In the genomic region with DNA sequence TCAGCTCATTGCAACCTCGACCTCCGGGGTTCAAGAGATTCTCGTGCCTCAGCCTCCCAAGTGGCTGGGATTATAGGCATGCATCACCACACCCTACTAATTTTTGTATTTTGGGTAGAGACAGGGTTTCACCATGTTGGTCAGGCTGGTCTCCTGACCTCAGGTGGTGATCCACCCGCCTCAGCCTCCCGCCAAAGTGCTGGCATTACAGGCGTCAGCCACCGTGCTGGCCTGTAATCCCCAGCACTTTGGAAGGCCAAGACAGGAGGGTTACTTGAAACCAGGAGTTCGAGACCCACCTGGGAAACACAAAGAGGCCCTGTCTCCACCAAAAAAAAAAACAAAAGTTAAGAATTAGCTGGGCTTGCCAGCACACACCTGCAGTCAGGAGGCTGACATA, we compare ENCODE assay signal across 21 cellular contexts.
"Had no signal": no experiment of that assay in that cellular context is flagged by ENCODE, and none has a peak within 500 bp of the region (broad histone marks: within the 10 kb centered on the region; RNA-seq: fewer than 3 reads in every experiment).

No MANE protein-coding gene starts in this region.

- ATAC-seq: activated T-cell treated with anti-CD3 and anti-CD28 coated beads, Interleukin-2, amount 50 U/mL, for 4 hours; activated T-helper 17 cell treated with anti-CD3 and anti-CD28 coated beads, Interleukin-2, amount 50 U/mL, for 72 hours; left lung; lower lobe of right lung; natural killer cell treated with Interleukin-12 subunit alpha and Interleukin-12 subunit beta and Interleukin-15 and Interleukin-18, amount 100 ng/mL, for 72 hours; right cardiac atrium had no signal

- H3K4me3 Mint-ChIP-seq: activated B cell treated with CpG ODN at 0.5 μM for 24 hours; activated T-cell treated with anti-CD3 and anti-CD28 coated beads, Interleukin-2, amount 50 U/mL, for 4 hours; activated T-helper 17 cell treated with anti-CD3 and anti-CD28 coated beads, Interleukin-2, amount 50 U/mL, for 72 hours; natural killer cell treated with Interleukin-12 subunit alpha and Interleukin-12 subunit beta and Interleukin-15 and Interleukin-18, amount 100 ng/mL, for 72 hours had no signal

- H3K27me3 ChIP-seq: breast epithelium, left lung, tibial nerve had no signal

- H3K9me3 ChIP-seq: breast epithelium, left lung, lower lobe of right lung had no signal

- H3K4me3 ChIP-seq: breast epithelium, left lung, lower lobe of right lung, tibial nerve had no signal

- H3K27me3 Mint-ChIP-seq: activated B cell treated with CpG ODN at 0.5 μM for 24 hours; activated T-helper 17 cell treated with anti-CD3 and anti-CD28 coated beads, Interleukin-2, amount 50 U/mL, for 72 hours; natural killer cell treated with Interleukin-12 subunit alpha and Interleukin-12 subunit beta and Interleukin-15 and Interleukin-18, amount 100 ng/mL, for 72 hours had no signal

- H3K9me3 Mint-ChIP-seq: activated B cell treated with CpG ODN at 0.5 μM for 24 hours; activated T-cell treated with anti-CD3 and anti-CD28 coated beads, Interleukin-2, amount 50 U/mL, for 4 hours; activated T-helper 17 cell treated with anti-CD3 and anti-CD28 coated beads, Interleukin-2, amount 50 U/mL, for 72 hours; natural killer cell treated with Interleukin-12 subunit alpha and Interleukin-12 subunit beta and Interleukin-15 and Interleukin-18, amount 100 ng/mL, for 72 hours had no signal

- H3K27ac ChIP-seq: breast epithelium, left lung, lower lobe of right lung, tibial nerve had no signal

- H3K36me3 Mint-ChIP-seq: natural killer cell treated with Interleukin-12 subunit alpha and Interleukin-12 subunit beta and Interleukin-15 and Interleukin-18, amount 100 ng/mL, for 72 hours had no signal

- DNase-seq: activated B cell treated with CpG ODN at 0.5 μM for 24 hours; activated CD4-positive, alpha-beta T cell treated with anti-CD3 and anti-CD28 coated beads, Interleukin-2, amount 50 U/mL, for 4 hours; activated CD8-positive, alpha-beta memory T cell treated with anti-CD3 and anti-CD28 coated beads, Interleukin-2, amount 50 U/mL, for 4 hours; activated gamma-delta T cell treated with Interleukin-2 at 50 U/mL for 16 hours; activated naive CD4-positive, alpha-beta T cell treated with anti-CD3 and anti-CD28 coated beads, Interleukin-2, amount 50 U/mL, for 16 hours; activated T-cell treated with anti-CD3 and anti-CD28 coated beads, Interleukin-2, amount 50 U/mL, for 4 hours; amygdala; central memory CD4-positive, alpha-beta T cell; effector CD8-positive, alpha-beta T cell; kidney glomerular epithelial cell; left lung; lower lobe of right lung; mesenchymal stem cell; right cardiac atrium; stimulated activated CD4-positive, alpha-beta T cell treated with anti-CD3 and anti-CD28 coated beads, Interleukin-2, amount 100 ng/mL, for 48 hours; stimulated activated naive CD4-positive, alpha-beta T cell treated with Interleukin-2 at 50 U/mL for 16 hours; T-helper 2 cell had no signal

- H3K27ac Mint-ChIP-seq: activated B cell treated with CpG ODN at 0.5 μM for 24 hours; activated T-helper 17 cell treated with anti-CD3 and anti-CD28 coated beads, Interleukin-2, amount 50 U/mL, for 72 hours; natural killer cell treated with Interleukin-12 subunit alpha and Interleukin-12 subunit beta and Interleukin-15 and Interleukin-18, amount 100 ng/mL, for 72 hours had no signal

- H3K36me3 ChIP-seq: breast epithelium, left lung, lower lobe of right lung had no signal
